ENCODE assay signal across 8 cellular contexts in the genomic region with DNA sequence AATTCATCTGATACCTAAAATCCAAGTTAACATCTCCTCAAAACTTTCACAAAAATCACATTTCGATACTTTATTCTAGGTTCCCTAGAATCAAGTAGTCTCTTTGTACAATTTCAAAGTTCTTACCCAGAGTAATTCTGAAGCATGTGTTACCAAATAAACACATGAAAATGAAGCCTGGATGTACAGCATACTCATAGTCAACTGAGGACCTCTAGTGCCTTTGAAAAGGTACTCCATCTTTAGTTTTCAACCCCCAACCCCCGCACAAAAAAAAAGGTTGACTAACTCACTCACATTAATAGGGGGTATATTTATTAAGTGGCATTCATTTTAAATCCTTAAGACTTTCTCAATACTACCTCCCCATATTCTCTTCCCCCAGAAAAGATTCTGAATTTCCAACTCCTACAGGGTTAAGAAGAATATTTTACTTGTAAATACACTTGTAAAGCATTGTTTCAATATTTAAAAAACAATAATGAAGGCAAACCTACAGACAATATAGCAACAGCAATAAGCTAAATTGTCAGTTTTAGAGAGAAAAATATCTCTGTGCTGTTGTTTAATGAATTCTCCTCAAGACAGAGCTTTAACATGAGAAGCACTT. TPM values are rescaled to one million over a fixed set of nuclear protein-coding genes. Genes with fewer than 3 reads are reported as not detected.
DNase-seq lines count a peak whose midpoint lies in the region; ATAC-seq and TF ChIP-seq lines count a peak whose summit lies in the region.

No MANE protein-coding gene starts in this region.

- H3K9me3 ChIP-seq in NT2/D1 (ENCODE audit: insufficient read depth, low read length), result no peaks in the 10 kb centered on the region
- no peaks in the 10 kb centered on the region for H3K9me3 ChIP-seq in left lung
- H3K9me3 ChIP-seq in tibial artery, result no peaks in the 10 kb centered on the region

- ATAC-seq in GM19467 (IDR thresholded peaks at IDR 0.05; ENCODE audit: unreplicated experiment), result peak; percentile 69
- ATAC-seq in HG03521 (IDR thresholded peaks at IDR 0.05; ENCODE audit: unreplicated experiment), result peak; percentile 68
- peak; percentile 96 for ATAC-seq in left lung

- H3K36me3 ChIP-seq in NT2/D1 (ENCODE audit: insufficient read depth, insufficient read length, low read length) (no peaks in the 10 kb centered on the region), left lung (no peaks in the 10 kb centered on the region), tibial artery (peaks cover 0 to 39% (median 25%) of the 10 kb centered on the region in 3 donors)

- H3K4me3 ChIP-seq in NT2/D1 (ENCODE audit: insufficient read length, low read depth) (no peak overlapping the region), left lung (no peak overlapping the region), tibial artery (peak overlapping the region; percentile 58 to 59)

- no peak overlapping the region for H3K9ac ChIP-seq in NT2/D1 (ENCODE audit: insufficient read length, low read depth)

- H3K27ac ChIP-seq in left lung (peak overlapping the region in 1 of 2 donors; percentile 1), tibial artery (peak overlapping the region; percentile 82 to 84)

- H3K27me3 ChIP-seq in NT2/D1 (ENCODE audit: insufficient read depth, insufficient read length) (no peaks in the 10 kb centered on the region), left lung (no peaks in the 10 kb centered on the region), tibial artery (no peaks in the 10 kb centered on the region)

- H3K4me1 ChIP-seq in NT2/D1 (ENCODE audit: insufficient read depth, insufficient read length) (no peaks in the 10 kb centered on the region), left lung (peaks cover 0 to 3% of the 10 kb centered on the region in 2 donors), tibial artery (peaks cover 0 to 30% (median 0%) of the 10 kb centered on the region in 4 donors)

- intact Hi-C loops in left lung (cut with DNase I) (no loop called here), tibial artery (cut with DNase I; ENCODE audit: low total_unique reads) (loop anchor here (2.0 kb wide), 1 partner anchor 266 kb away; no protein-coding TSS in a partner anchor)

- peak; percentile 67 for DNase-seq in EH (ENCODE audit: low read depth)
- peak; percentile 9 for DNase-seq in NT2/D1 (ENCODE audit: low read depth, low spot score)
- DNase-seq in central memory CD4-positive, alpha-beta T cell, result peak; percentile 31
- DNase-seq in left lung, result no peak
- no peak for DNase-seq in tibial artery
- DNase-seq in activated CD4-positive, alpha-beta T cell treated with anti-CD3 and anti-CD28 coated beads for 48 hours, result no peak

- TF ChIP-seq CTCF in left lung (IDR thresholded peaks at IDR 0.05), result peak; percentile 46 to 50
- peak; percentile 49 to 61 for TF ChIP-seq CTCF in tibial artery (IDR thresholded peaks at IDR 0.05)

RNA-seq across cellular contexts. Expression of a gene that starts 3.1 kb away (rescaled TPM):
- total RNA-seq in left lung, result 10 to 100 TPM in 1 of 2 donors, 1 to 10 TPM in 1; 6.4 to 13.3 TPM

Comparison
In these comparisons a context has a peak if more than half of its experiments do, and no peak if none do; other contexts are left out.
1. DNase-seq: peak in EH (single experiment), NT2/D1 (single experiment) and central memory CD4-positive, alpha-beta T cell (single experiment); none in left lung (0 of 2), tibial artery (0 of 2) and activated CD4-positive, alpha-beta T cell treated with anti-CD3 and anti-CD28 coated beads for 48 hours (single experiment).
2. H3K4me3 ChIP-seq: peak in tibial artery (2 of 2); none in NT2/D1 (single experiment) and left lung (0 of 2).
3. Peak in every context shown above with its lines, with median percentiles within 50 percentile points of each other: ATAC-seq.